Comparison of ENCODE assay signal across 11 cellular contexts in the genomic region with DNA sequence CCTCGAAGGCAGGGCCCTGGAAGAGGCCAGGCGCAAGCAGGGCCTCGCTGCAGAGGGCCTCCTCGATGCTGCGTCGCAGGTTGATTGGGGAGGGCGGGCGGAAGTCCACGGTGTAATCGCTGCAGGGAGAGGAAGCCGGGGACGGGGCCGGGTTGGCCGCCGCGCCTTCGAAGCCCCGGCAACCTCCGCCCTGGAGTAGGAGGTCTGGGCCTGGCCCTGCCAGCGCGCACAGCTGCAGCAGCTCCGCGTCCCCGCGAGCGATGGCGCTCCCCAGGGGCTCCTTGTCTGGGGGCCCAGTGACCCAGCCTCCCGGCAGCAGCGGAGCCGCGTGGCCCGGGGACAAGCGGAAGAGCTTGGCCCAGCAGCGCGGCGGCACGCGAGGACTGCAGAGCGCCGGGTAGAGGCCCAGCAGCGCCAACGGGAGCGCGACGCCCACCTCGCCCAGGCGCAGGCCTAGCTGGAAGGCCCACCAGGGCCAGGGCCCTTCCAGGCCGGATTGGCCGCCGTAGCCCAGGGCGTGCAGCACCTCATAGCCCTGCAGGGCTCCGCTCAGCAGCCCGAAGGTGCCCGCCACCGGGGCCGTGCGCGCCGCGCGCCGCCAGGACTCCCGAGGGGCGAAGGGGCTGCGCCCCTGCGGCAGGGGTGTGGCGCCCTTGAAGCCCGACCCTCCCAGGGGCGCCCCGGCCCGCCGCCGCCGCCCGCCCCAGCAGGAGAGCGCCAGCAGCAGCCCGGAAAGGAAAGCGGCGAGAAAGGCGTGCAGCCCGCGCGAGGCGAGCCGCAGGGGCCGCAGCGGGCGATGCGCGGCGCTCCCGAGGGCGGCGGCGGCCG. TPM values are rescaled to one million over a fixed set of nuclear protein-coding genes. Genes with fewer than 3 reads are reported as not detected.
DNase-seq lines count a peak whose midpoint lies in the region; ATAC-seq, FAIRE-seq and TF ChIP-seq lines count a peak whose summit lies in the region.
"Had no signal": no experiment of that assay in that cellular context is flagged by ENCODE, and none has a peak within 500 bp of the region (broad histone marks: within the 10 kb centered on the region; RNA-seq: fewer than 3 reads in every experiment).

No MANE protein-coding gene starts in this region.

- H3K23ac ChIP-seq in mesendoderm (ENCODE audit: low read length) = no peak overlapping the region

- intact Hi-C loops in heart left ventricle (cut with DNase I) (loop anchor here in 1 of 10 donors (2.0 kb wide), 1 partner anchor 35 kb away; no protein-coding TSS in a partner anchor), Right ventricle myocardium inferior (cut with DNase I) (loop anchor here (1.0 kb wide), 1 partner anchor 36 kb away; no protein-coding TSS in a partner anchor), K562 (cut with micrococcal nuclease) (no loop called here)

- H2BK5ac ChIP-seq in mesendoderm (ENCODE audit: low read length) = no peak overlapping the region

- no peaks in the 10 kb centered on the region for H4K20me1 ChIP-seq in K562 (replicated peaks; ENCODE audit: control insufficient read depth, insufficient read depth, low read length)

- H3K56ac ChIP-seq in mesendoderm (ENCODE audit: low read length) = peak overlapping the region; percentile 34

- H2AFZ ChIP-seq in K562 (ENCODE audit: low read depth, low read length) = no peak overlapping the region

- H2AK5ac ChIP-seq in mesendoderm (ENCODE audit: low read length) = no peak overlapping the region

- CTCF ChIA-PET in K562 (lab: Yijun Ruan, JAX; ENCODE audit: low intra/inter-chr PET ratio) = no interaction called here

- H3K79me2 ChIP-seq in K562 (ENCODE audit: control insufficient read depth, insufficient read depth, low read length) (no peaks in the 10 kb centered on the region), mesendoderm (ENCODE audit: control insufficient read depth, insufficient read depth, low read length) (no peaks in the 10 kb centered on the region)

- H3K27me3 ChIP-seq in heart left ventricle = peaks cover 0 to 37% (median 15%) of the 10 kb centered on the region in 9 donors
- H3K27me3 ChIP-seq in K562 (ENCODE audit: control insufficient read depth in 2 of 2, insufficient read depth in 2 of 2, low read length in 2 of 2) = peaks cover 2 to 30% of the 10 kb centered on the region in 2 experiments; a peak in 3 of 5 replicates
- H3K27me3 ChIP-seq in mesendoderm (ENCODE audit: insufficient read depth, low read length, poor library complexity) = peaks cover 14% of the 10 kb centered on the region

- H3K9me3 ChIP-seq in heart left ventricle (no peaks in the 10 kb centered on the region), K562 (replicated peaks; ENCODE audit: control insufficient read depth, insufficient read depth, low read depth, low read length) (no peaks in the 10 kb centered on the region)
- H3K9me3 ChIP-seq: Caco-2 had no signal

- TF ChIP-seq CTCF in heart left ventricle (IDR thresholded peaks at IDR 0.05) = no peak
- TF ChIP-seq CTCF in K562 (IDR thresholded peaks at IDR 0.05 in 2 of 3, conservative IDR thresholded peaks at IDR 0.05 in 1 of 3; ENCODE audit: insufficient read depth in 2 of 3, low read depth in 1 of 3, low read length in 3 of 3) = no peak

- no peak for TF ChIP-seq EP300 in K562 (IDR thresholded peaks at IDR 0.05; ENCODE audit: low read length)

- H3K4me1 ChIP-seq in heart left ventricle (peaks cover 0 to 17% (median 6%) of the 10 kb centered on the region in 12 donors), K562 (replicated peaks in 1 of 2; ENCODE audit: control insufficient read depth in 2 of 2, insufficient read depth in 2 of 2, low read length in 2 of 2) (peaks cover 12 to 20% of the 10 kb centered on the region in 2 experiments), mesendoderm (ENCODE audit: control insufficient read depth, low read depth, low read length) (no peaks in the 10 kb centered on the region), urinary bladder (ENCODE audit: insufficient read depth) (peaks cover 8% of the 10 kb centered on the region)
- H3K4me1 ChIP-seq: Caco-2 had no signal

- DNase-seq in heart left ventricle (peak in 2 of 5 donors; percentile 39 to 75), Right ventricle myocardium inferior (ENCODE audit: missing footprints) (no peak), K562 (ENCODE audit: extremely low read depth in 1 of 4, low spot score in 3 of 4) (no peak), mesendoderm (peak; percentile 40), OCI-M2 (lab: John Stamatoyannopoulos, UW; ENCODE audit: unreplicated experiment) (no peak)
- DNase-seq: Caco-2, NCI-H1105 treated with DMSO at 0.1 percent for 48 hours had no signal

- H3K4me2 ChIP-seq in K562 (ENCODE audit: insufficient read depth, low read length) = no peak overlapping the region
- no peak overlapping the region for H3K4me2 ChIP-seq in mesendoderm (ENCODE audit: low read length)

- H2BK120ac ChIP-seq in mesendoderm (ENCODE audit: low read depth, low read length) = no peak overlapping the region

- no peak overlapping the region for H3K4ac ChIP-seq in mesendoderm (ENCODE audit: low read depth, low read length)

- TF ChIP-seq RAD21 in K562 (CRISPR knock-in tag; conservative IDR thresholded peaks at IDR 0.05 in 1 of 2, IDR thresholded peaks at IDR 0.05 in 1 of 2) = no peak

- H3K4me3 ChIP-seq in heart left ventricle (peak overlapping the region in 10 of 12 donors; percentile 21 to 50 (median 40)), K562 (no peak overlapping the region), mesendoderm (ENCODE audit: low read length) (no peak overlapping the region), urinary bladder (ENCODE audit: low read depth, low read length) (peak overlapping the region; percentile 28)

- WGBS in heart left ventricle, 4 donors = 10 to 28% (median 15%) methylated on average over 10 to 96 of the region's 96 CpGs
- 78% methylated on average over 69 of the region's 96 CpGs for WGBS in K562 (ENCODE audit: insufficient coverage, low coverage, missing lambda C conversion rate)
- WGBS in mesendoderm (ENCODE audit: extremely low coverage, insufficient coverage, low lambda C conversion rate) = no CpG with 5 or more reads among the region's 96 CpGs
- 8% methylated on average over 96 of the region's 96 CpGs for WGBS in urinary bladder

- POLR2A ChIA-PET in K562 (lab: Yijun Ruan, JAX) = interaction anchor here (1.9 kb wide), 1 partner anchor 29 kb away, joined by 5 read pairs; no protein-coding TSS in a partner anchor

- H3K9me1 ChIP-seq in K562 (ENCODE audit: control insufficient read depth, insufficient read depth, low read length) = peaks cover 3% of the 10 kb centered on the region

- H3K18ac ChIP-seq in mesendoderm (ENCODE audit: low read length) = no peak overlapping the region

- ATAC-seq in heart left ventricle (peak in 2 of 4 donors; percentile 25 to 37), Right ventricle myocardium inferior (no peak), K562 (no peak), HG02938 (IDR thresholded peaks at IDR 0.05; ENCODE audit: unreplicated experiment) (no peak), GM21528 (IDR thresholded peaks at IDR 0.05; ENCODE audit: low FRiP score, unreplicated experiment) (no peak)

- no peak overlapping the region for H4K8ac ChIP-seq in mesendoderm (ENCODE audit: low read depth, low read length)

- BruUV-seq in K562 (replicated peaks; lab: Mats Ljungman, UMichigan) = no TSS peak

- H4K5ac ChIP-seq in mesendoderm (ENCODE audit: low read length) = no peak overlapping the region

- H3K36me3 ChIP-seq in heart left ventricle = no peaks in the 10 kb centered on the region
- H3K36me3 ChIP-seq in K562 (ENCODE audit: control insufficient read depth, insufficient read depth, low read length) = no peaks in the 10 kb centered on the region
- H3K36me3 ChIP-seq in mesendoderm (ENCODE audit: control insufficient read depth, insufficient read depth, low read length) = no peaks in the 10 kb centered on the region
- H3K36me3 ChIP-seq in urinary bladder (ENCODE audit: insufficient read depth) = no peaks in the 10 kb centered on the region

- H3K9ac ChIP-seq in K562 (ENCODE audit: insufficient read depth in 1 of 2, low read depth in 2 of 2, low read length in 2 of 2) = no peak overlapping the region
- no peak overlapping the region for H3K9ac ChIP-seq in mesendoderm (ENCODE audit: low read length)

- no peak for TF ChIP-seq POLR2A in heart left ventricle (IDR thresholded peaks at IDR 0.05)
- TF ChIP-seq POLR2A in K562 (conservative IDR thresholded peaks at IDR 0.05) = no peak

- no peaks in the 10 kb centered on the region for H3K79me1 ChIP-seq in mesendoderm (ENCODE audit: low read length)

- no peak for FAIRE-seq in K562 (lab: Jason Lieb, UNC)
- FAIRE-seq: GM18507 had no signal

- H3K27ac ChIP-seq in heart left ventricle (no peak overlapping the region), K562 (ENCODE audit: extremely low read depth, low read depth, low read length) (no peak overlapping the region), mesendoderm (ENCODE audit: low read depth, low read length) (no peak overlapping the region), urinary bladder (ENCODE audit: low read depth) (no peak overlapping the region)

- in situ Hi-C loops in K562 (cut with MboI) = no loop called here

- H2BK15ac ChIP-seq in mesendoderm (replicated peaks; ENCODE audit: low read depth) = no peak overlapping the region

RNA-seq across cellular contexts. Expression of a gene that starts 7.8 kb away (rescaled TPM):
- total RNA-seq in heart left ventricle = 10 to 100 TPM; 12.0 to 29.0 (median 25.3) TPM
- polyA plus RNA-seq in heart left ventricle = 10 to 100 TPM; 21.7 to 40.2 TPM
- total RNA-seq in Right ventricle myocardium inferior = 31.7 TPM
- 118 and 308 TPM in 2 replicates for total RNA-seq in K562 (2011; cell fraction: chromatin; rRNA removed; ENCODE audit: low replicate concordance)
- total RNA-seq in K562 (2011; cell fraction: nucleolus; rRNA removed) = 64.4 and 65.7 TPM in 2 replicates
- total RNA-seq in K562 (2011; cell fraction: nucleoplasm; rRNA removed) = 89.0 and 98.2 TPM in 2 replicates
- 123 and 127 TPM in 2 replicates for total RNA-seq in K562 (2014; rRNA removed)
- 138 and 165 TPM in 2 replicates for total RNA-seq in K562 (2014; rRNA removed; fragmentation: Illumina TruSeq; extraction: Trizol)
- total RNA-seq in K562 (2015; rRNA removed; fragmentation: Illumina TruSeq; extraction: Trizol) = 128 and 141 TPM in 2 replicates
- 146 and 157 TPM in 2 replicates for total RNA-seq in K562 (2021)
- 74.9 and 112 TPM in 2 replicates for polyA plus RNA-seq in K562 (2011; rRNA removed)
- polyA plus RNA-seq in K562 (2011; cell fraction: cytosol; rRNA removed) = 24.3 and 28.4 TPM in 2 replicates
- 226 and 227 TPM in 2 replicates for polyA plus RNA-seq in K562 (2011; cell fraction: nucleus; rRNA removed)
- polyA plus RNA-seq in K562 (2012) = 70.1 and 117 TPM in 2 replicates
- polyA plus RNA-seq in K562 (2014; fragmentation: Illumina TruSeq; extraction: Trizol) = 133 and 148 TPM in 2 replicates
- 100 to 1,000 TPM in 1 of 2 experiments, 10 to 100 TPM in 1; 65.8 to 122 TPM for polyA plus RNA-seq in K562 (2014; fragmentation: Nextera tagmentation; extraction: Ambion mirVana)
- polyA plus RNA-seq in K562 (2014; rRNA removed) = 139 and 213 TPM in 2 replicates
- polyA minus RNA-seq in K562 (2011; rRNA and poly(A)+ RNA removed) = 67.2 and 67.5 TPM in 2 replicates
- polyA minus RNA-seq in K562 (2011; cell fraction: cytosol; rRNA and poly(A)+ RNA removed) = 37.2 and 38.0 TPM in 2 replicates
- polyA minus RNA-seq in K562 (2011; cell fraction: nucleus; rRNA and poly(A)+ RNA removed) = 31.8 and 54.4 TPM in 2 replicates
- 49.4 TPM for polyA plus RNA-seq in mesendoderm (2013, experiment 1 of 2)
- polyA plus RNA-seq in mesendoderm (2013, experiment 2 of 2) = 48.4 TPM
- 21.3 TPM for total RNA-seq in urinary bladder
- 13.6 TPM for polyA plus RNA-seq in urinary bladder

RNA-seq across cellular contexts. Expression of a gene that starts 10.0 kb away (rescaled TPM):
- total RNA-seq in heart left ventricle (1 to 10 TPM in 8 of 9 donors, under 1 TPM in 1; 0.31 to 3.1 (median 1.9) TPM), Right ventricle myocardium inferior (2.7 TPM), K562 (2014; rRNA removed) (0.04 TPM in 1 of 2 replicates, not detected in the other), K562 (2014; rRNA removed; fragmentation: Illumina TruSeq; extraction: Trizol) (not detected in 2 replicates), K562 (2015; rRNA removed; fragmentation: Illumina TruSeq; extraction: Trizol) (not detected in 2 replicates), K562 (2021) (not detected in 2 replicates), urinary bladder (1.4 TPM)
- polyA plus RNA-seq in heart left ventricle (1 to 10 TPM in 1 of 2 donors, under 1 TPM in 1; 0.51 to 2.7 TPM), K562 (2011; rRNA removed) (0.09 TPM in 1 of 2 replicates, not detected in the other), K562 (2014; fragmentation: Illumina TruSeq; extraction: Trizol) (not detected in 2 replicates), K562 (2014; fragmentation: Nextera tagmentation; extraction: Ambion mirVana) (not detected), K562 (2014; rRNA removed) (not detected in 2 replicates), urinary bladder (1.3 TPM)
- 0.16 TPM in 1 of 2 replicates, not detected in the other for total RNA-seq in K562 (2011; cell fraction: chromatin; rRNA removed; ENCODE audit: low replicate concordance)
- total RNA-seq in K562 (2011; cell fraction: nucleolus; rRNA removed) = not detected in 2 replicates
- total RNA-seq in K562 (2011; cell fraction: nucleoplasm; rRNA removed) = not detected in 2 replicates
- polyA plus RNA-seq in K562 (2011; cell fraction: cytosol; rRNA removed) = 0.09 and 0.19 TPM in 2 replicates
- polyA plus RNA-seq in K562 (2011; cell fraction: nucleus; rRNA removed) = 0.24 and 0.48 TPM in 2 replicates
- polyA plus RNA-seq in K562 (2012) = not detected in 2 replicates
- not detected in 2 replicates for polyA minus RNA-seq in K562 (2011; rRNA and poly(A)+ RNA removed)
- not detected in 2 replicates for polyA minus RNA-seq in K562 (2011; cell fraction: cytosol; rRNA and poly(A)+ RNA removed)
- not detected in 2 replicates for polyA minus RNA-seq in K562 (2011; cell fraction: nucleus; rRNA and poly(A)+ RNA removed)
- 0.22 TPM for polyA plus RNA-seq in mesendoderm (2013, experiment 1 of 2)
- 0.22 TPM for polyA plus RNA-seq in mesendoderm (2013, experiment 2 of 2)

RNA-seq across cellular contexts. Expression of a gene that starts 58.3 kb away (rescaled TPM):
- total RNA-seq in heart left ventricle (10 to 100 TPM; 12.3 to 65.3 (median 25.7) TPM), Right ventricle myocardium inferior (25.5 TPM), K562 (2014; rRNA removed) (86.8 and 118 TPM in 2 replicates), K562 (2014; rRNA removed; fragmentation: Illumina TruSeq; extraction: Trizol) (29.0 and 42.9 TPM in 2 replicates), K562 (2015; rRNA removed; fragmentation: Illumina TruSeq; extraction: Trizol) (60.6 and 64.3 TPM in 2 replicates), K562 (2021) (118 TPM in 2 replicates), urinary bladder (24.7 TPM)
- polyA plus RNA-seq in heart left ventricle (10 to 100 TPM; 16.6 to 23.6 TPM), K562 (2011; rRNA removed) (54.9 and 72.4 TPM in 2 replicates), K562 (2014; fragmentation: Illumina TruSeq; extraction: Trizol) (59.8 and 76.3 TPM in 2 replicates), K562 (2014; fragmentation: Nextera tagmentation; extraction: Ambion mirVana) (1 to 10 TPM in 1 of 2 experiments, under 1 TPM in 1; 0.80 to 2.1 TPM), K562 (2014; rRNA removed) (84.7 and 89.0 TPM in 2 replicates), urinary bladder (58.6 TPM)
- total RNA-seq in K562 (2011; cell fraction: chromatin; rRNA removed; ENCODE audit: low replicate concordance) = 140 and 407 TPM in 2 replicates
- total RNA-seq in K562 (2011; cell fraction: nucleolus; rRNA removed) = 199 and 212 TPM in 2 replicates
- total RNA-seq in K562 (2011; cell fraction: nucleoplasm; rRNA removed) = 141 and 147 TPM in 2 replicates
- polyA plus RNA-seq in K562 (2011; cell fraction: cytosol; rRNA removed) = 54.0 and 156 TPM in 2 replicates
- 208 and 316 TPM in 2 replicates for polyA plus RNA-seq in K562 (2011; cell fraction: nucleus; rRNA removed)
- polyA plus RNA-seq in K562 (2012) = 79.3 and 81.1 TPM in 2 replicates
- 24.1 and 78.3 TPM in 2 replicates for polyA minus RNA-seq in K562 (2011; rRNA and poly(A)+ RNA removed)
- 48.6 and 69.1 TPM in 2 replicates for polyA minus RNA-seq in K562 (2011; cell fraction: cytosol; rRNA and poly(A)+ RNA removed)
- polyA minus RNA-seq in K562 (2011; cell fraction: nucleus; rRNA and poly(A)+ RNA removed) = 81.0 and 88.0 TPM in 2 replicates
- 20.1 TPM for polyA plus RNA-seq in mesendoderm (2013, experiment 1 of 2)
- polyA plus RNA-seq in mesendoderm (2013, experiment 2 of 2) = 19.7 TPM

Comparison
In these comparisons a context has a peak if more than half of its experiments do, and no peak if none do; other contexts are left out.
1. H3K4me3 ChIP-seq: peak in heart left ventricle (10 of 12) and urinary bladder (single experiment); none in K562 (single experiment) and mesendoderm (single experiment).